Comparison of ENCODE assay signal across 1 cellular context in genomic region chr11:17560281-17561110, GRCh38.
TF ChIP-seq lines count a peak whose summit lies in the region.

No MANE protein-coding gene starts in this region.

TF ChIP-seq in HepG2, 621 proteins besides CTCF, POLR2A, EP300 and RAD21:
- TF ChIP-seq ZNF280D (CRISPR knock-in tag; IDR thresholded peaks at IDR 0.05) (no peak), ZNF629 (CRISPR knock-in tag; conservative IDR thresholded peaks at IDR 0.05) (peak; percentile 75), BATF2 (CRISPR knock-in tag; IDR thresholded peaks at IDR 0.05) (no peak), KDM5B (CRISPR knock-in tag; IDR thresholded peaks at IDR 0.05; ENCODE audit: borderline replicate concordance) (no peak), FOXP1 (IDR thresholded peaks at IDR 0.05) (no peak), FOXP1 (CRISPR knock-in tag; IDR thresholded peaks at IDR 0.05) (no peak)
